ENCODE assay signal across 1 cellular context in genomic region chr11:75562048-75562835, GRCh38.
TF ChIP-seq lines count a peak whose summit lies in the region.

TSS of gene SERPINH1 (plus strand) at chr11:75562253. CDS start at chr11:75566350, 4,097 bp downstream.

TF ChIP-seq in HepG2, 621 proteins besides CTCF, POLR2A, EP300 and RAD21 (continued from another document and continues in another):
- TF ChIP-seq TIGD3 (CRISPR knock-in tag; IDR thresholded peaks at IDR 0.05; ENCODE audit: borderline replicate concordance) = peak; percentile 50; the same call in 1 of the 2 replicates
- TF ChIP-seq ZNF124 (CRISPR knock-in tag; IDR thresholded peaks at IDR 0.05) = no peak
- no peak for TF ChIP-seq LCORL (IDR thresholded peaks at IDR 0.05)
- peak; percentile 59; the same call in 1 of the 2 replicates for TF ChIP-seq LCORL (CRISPR knock-in tag; IDR thresholded peaks at IDR 0.05)
- TF ChIP-seq FLYWCH1 (CRISPR knock-in tag; IDR thresholded peaks at IDR 0.05) = no peak
- peak; percentile 24; the same call in 1 of the 2 replicates for TF ChIP-seq SRY (CRISPR knock-in tag; IDR thresholded peaks at IDR 0.05)
- TF ChIP-seq ZNF350 (CRISPR knock-in tag; IDR thresholded peaks at IDR 0.05; ENCODE audit: borderline replicate concordance, low read depth) = peak; percentile 60; the same call in 1 of the 2 replicates
- TF ChIP-seq HNRNPLL (IDR thresholded peaks at IDR 0.05; ENCODE audit: low read depth, low read length, poor library complexity, severe bottlenecking) = no peak
- no peak for TF ChIP-seq SMAD9 (CRISPR knock-in tag; IDR thresholded peaks at IDR 0.05)
- no peak for TF ChIP-seq MNT (IDR thresholded peaks at IDR 0.05)
- TF ChIP-seq AGO2 (optimal IDR thresholded peaks at IDR 0.05; ENCODE audit: low read depth, low read length) = peak; percentile 98
- no peak for TF ChIP-seq ZNF639 (CRISPR knock-in tag; conservative IDR thresholded peaks at IDR 0.05)
- no peak for TF ChIP-seq PBX2 (CRISPR knock-in tag; IDR thresholded peaks at IDR 0.05)
- no peak for TF ChIP-seq ZNF225 (CRISPR knock-in tag; IDR thresholded peaks at IDR 0.05)
- no peak for TF ChIP-seq NFRKB (IDR thresholded peaks at IDR 0.05)
- no peak for TF ChIP-seq ATF6 (CRISPR knock-in tag; conservative IDR thresholded peaks at IDR 0.05)
- TF ChIP-seq GPBP1L1 (CRISPR knock-in tag; IDR thresholded peaks at IDR 0.05) = no peak
- TF ChIP-seq DMAP1 (CRISPR knock-in tag; IDR thresholded peaks at IDR 0.05) = no peak; the same call in 1 of the 2 replicates
- no peak for TF ChIP-seq FOXK1 (CRISPR knock-in tag; IDR thresholded peaks at IDR 0.05; ENCODE audit: borderline replicate concordance, low read depth)
- TF ChIP-seq CHCHD3 (CRISPR knock-in tag; IDR thresholded peaks at IDR 0.05) = no peak
- TF ChIP-seq U2AF1 (optimal IDR thresholded peaks at IDR 0.05; ENCODE audit: low read depth, low read length) = no peak
- TF ChIP-seq ZBTB3 (CRISPR knock-in tag; IDR thresholded peaks at IDR 0.05; ENCODE audit: borderline replicate concordance, low read depth) = no peak
- 0 out of 2 replicates have a peak, but pooled peaks have one; percentile 22 for TF ChIP-seq ZBTB39 (CRISPR knock-in tag; IDR thresholded peaks at IDR 0.05)
- TF ChIP-seq GATA4 (IDR thresholded peaks at IDR 0.05; ENCODE audit: borderline replicate concordance, low read depth) = peak; percentile 43; the same call in 1 of the 2 replicates
- TF ChIP-seq FIP1L1 (IDR thresholded peaks at IDR 0.05; ENCODE audit: borderline replicate concordance, insufficient read depth, low read depth, low read length) = no peak
- peak; percentile 61; the same call in 1 of the 2 replicates for TF ChIP-seq ZNF770 (CRISPR knock-in tag; IDR thresholded peaks at IDR 0.05)
- no peak for TF ChIP-seq ZNF407 (CRISPR knock-in tag; IDR thresholded peaks at IDR 0.05; ENCODE audit: not compliant biosample characterization)
- no peak; the same call in 1 of the 2 replicates for TF ChIP-seq ZNF547 (CRISPR knock-in tag; IDR thresholded peaks at IDR 0.05)
- TF ChIP-seq TFDP1 (CRISPR knock-in tag; IDR thresholded peaks at IDR 0.05; ENCODE audit: borderline replicate concordance) = peak; percentile 45; the same call in 1 of the 2 replicates
- TF ChIP-seq ZNF510 (CRISPR knock-in tag; IDR thresholded peaks at IDR 0.05; ENCODE audit: low read depth) = no peak
- TF ChIP-seq ZNF550 (CRISPR knock-in tag; IDR thresholded peaks at IDR 0.05; ENCODE audit: borderline replicate concordance) = 0 out of 2 replicates have a peak, but pooled peaks have one; percentile 17
